ENCODE assay signal across 11 cellular contexts in genomic region chr1:84780000-84780716, GRCh38.
DNase-seq lines count a peak whose midpoint lies in the region; ATAC-seq and TF ChIP-seq lines count a peak whose summit lies in the region.
"Had no signal": no experiment of that assay in that cellular context is flagged by ENCODE, and none has a peak within 500 bp of the region (broad histone marks: within the 10 kb centered on the region; RNA-seq: fewer than 3 reads in every experiment).

No MANE protein-coding gene starts in this region.

- H3K27ac ChIP-seq in CD8-positive, alpha-beta T cell (ENCODE audit: low read depth, low read length), result no peak overlapping the region
- H3K27ac ChIP-seq in ascending aorta (no peak overlapping the region), WERI-Rb-1 (no peak overlapping the region)
- H3K27ac ChIP-seq: ovary had no signal

- H3K9me3 ChIP-seq in CD8-positive, alpha-beta T cell (ENCODE audit: low read length), result no peaks in the 10 kb centered on the region
- H3K9me3 ChIP-seq in ascending aorta, result no peaks in the 10 kb centered on the region
- no peaks in the 10 kb centered on the region for H3K9me3 ChIP-seq in WERI-Rb-1 (ENCODE audit: severe bottlenecking)
- H3K9me3 ChIP-seq: ovary had no signal

- no peaks in the 10 kb centered on the region for H3K9me3 Mint-ChIP-seq in CD8-positive, alpha-beta T cell
- H3K9me3 Mint-ChIP-seq in activated CD4-positive, alpha-beta memory T cell treated with anti-CD3 and anti-CD28 coated beads for 36 hours, result no peaks in the 10 kb centered on the region

- H3K27ac Mint-ChIP-seq in CD8-positive, alpha-beta T cell, result no peak overlapping the region
- H3K27ac Mint-ChIP-seq in activated CD4-positive, alpha-beta memory T cell treated with anti-CD3 and anti-CD28 coated beads for 36 hours, result no peak overlapping the region

- intact Hi-C loops in CD8-positive, alpha-beta T cell (cut with DNase I, micrococcal nuclease), result no loop called here
- intact Hi-C loops in activated CD4-positive, alpha-beta memory T cell treated with anti-CD3 and anti-CD28 coated beads for 36 hours (cut with micrococcal nuclease), result loop anchor here (5.0 to 10.0 kb wide), 2 partner anchors 82 to 475 kb away; partner anchors contain the start of gene C1orf52
- intact Hi-C loops in ascending aorta (cut with DNase I), result no loop called here

- POLR2A ChIA-PET in CD8-positive, alpha-beta T cell (lab: Charles Lee), result interaction anchor here (0.6 to 1.0 kb wide), 2 partner anchors 636 to 1956 kb away, joined by 3 to 5 read pairs; partner anchors contain the start of gene PRKACB
- POLR2A ChIA-PET in activated CD4-positive, alpha-beta memory T cell treated with anti-CD3 and anti-CD28 coated beads for 36 hours (lab: Charles Lee), result no interaction called here
- POLR2A ChIA-PET in HEK293T (lab: Yijun Ruan, JAX), result no interaction called here

- H3K27me3 ChIP-seq in CD8-positive, alpha-beta T cell (ENCODE audit: insufficient read depth, low read length), result no peaks in the 10 kb centered on the region
- no peaks in the 10 kb centered on the region for H3K27me3 ChIP-seq in ascending aorta
- H3K27me3 ChIP-seq in WERI-Rb-1 (ENCODE audit: insufficient read depth, low read depth, severe bottlenecking), result no peaks in the 10 kb centered on the region
- H3K27me3 ChIP-seq: ovary had no signal

- H3K36me3 ChIP-seq in CD8-positive, alpha-beta T cell (ENCODE audit: insufficient read depth, low read length), result no peaks in the 10 kb centered on the region
- no peaks in the 10 kb centered on the region for H3K36me3 ChIP-seq in ascending aorta
- no peaks in the 10 kb centered on the region for H3K36me3 ChIP-seq in WERI-Rb-1
- H3K36me3 ChIP-seq: ovary had no signal

- H3K36me3 Mint-ChIP-seq in CD8-positive, alpha-beta T cell, result no peaks in the 10 kb centered on the region
- H3K36me3 Mint-ChIP-seq in activated CD4-positive, alpha-beta memory T cell treated with anti-CD3 and anti-CD28 coated beads for 36 hours, result no peaks in the 10 kb centered on the region

- peak in 2 of 7 experiments; percentile 16 to 19 for DNase-seq in CD8-positive, alpha-beta T cell
- DNase-seq in Kasumi-1 (lab: John Stamatoyannopoulos, UW), result peak; percentile 81 to 86
- DNase-seq in activated CD4-positive, alpha-beta memory T cell treated with anti-CD3 and anti-CD28 coated beads for 36 hours, result peak; percentile 25
- DNase-seq in kidney tubule cell (ENCODE audit: low spot score), result peak; percentile 35
- DNase-seq in NCI-H510A (lab: John Stamatoyannopoulos, UW), result no peak
- no peak for DNase-seq in ascending aorta (ENCODE audit: low spot score in 2 of 2)
- DNase-seq in HEK293T (ENCODE audit: extremely low spot score), result no peak
- DNase-seq in WERI-Rb-1, result no peak
- DNase-seq: DMS79 treated with DMSO at 0.1 percent for 48 hours, ovary had no signal

- H3K4me1 Mint-ChIP-seq in CD8-positive, alpha-beta T cell (ENCODE audit: low read depth), result peaks cover 33% of the 10 kb centered on the region
- H3K4me1 Mint-ChIP-seq in activated CD4-positive, alpha-beta memory T cell treated with anti-CD3 and anti-CD28 coated beads for 36 hours (ENCODE audit: low read depth), result peaks cover 17% of the 10 kb centered on the region

- peaks cover 29% of the 10 kb centered on the region for H3K4me1 ChIP-seq in CD8-positive, alpha-beta T cell (ENCODE audit: insufficient read depth, low read length)
- no peaks in the 10 kb centered on the region for H3K4me1 ChIP-seq in ascending aorta

- CTCF ChIA-PET in CD8-positive, alpha-beta T cell (lab: Charles Lee), result interaction anchor here (0.8 to 0.9 kb wide), 3 partner anchors 26 to 639 kb away, joined by 3 to 4 read pairs (median 3); no protein-coding TSS in a partner anchor
- CTCF ChIA-PET in activated CD4-positive, alpha-beta memory T cell treated with anti-CD3 and anti-CD28 coated beads for 36 hours (lab: Charles Lee), result interaction anchor here (0.9 to 1.6 kb wide), 4 partner anchors 17 to 157 kb away, joined by 3 to 6 read pairs (median 4); no protein-coding TSS in a partner anchor
- CTCF ChIA-PET in HEK293T (lab: Yijun Ruan, JAX), result no interaction called here

- no peaks in the 10 kb centered on the region for H3K27me3 Mint-ChIP-seq in CD8-positive, alpha-beta T cell (ENCODE audit: low read depth)
- no peaks in the 10 kb centered on the region for H3K27me3 Mint-ChIP-seq in activated CD4-positive, alpha-beta memory T cell treated with anti-CD3 and anti-CD28 coated beads for 36 hours

- TF ChIP-seq CTCF in CD8-positive, alpha-beta T cell (IDR thresholded peaks at IDR 0.05), result no peak
- no peak for TF ChIP-seq CTCF in ascending aorta (IDR thresholded peaks at IDR 0.05)
- no peak for TF ChIP-seq CTCF in WERI-Rb-1 (IDR thresholded peaks at IDR 0.05; ENCODE audit: low read depth, low read length)

- peak; percentile 30 for ATAC-seq in CD8-positive, alpha-beta T cell
- ATAC-seq: HepG2 had no signal

- peak overlapping the region; percentile 49 for H3K4me3 Mint-ChIP-seq in CD8-positive, alpha-beta T cell
- H3K4me3 Mint-ChIP-seq in activated CD4-positive, alpha-beta memory T cell treated with anti-CD3 and anti-CD28 coated beads for 36 hours, result no peak overlapping the region

- H3K4me3 ChIP-seq in CD8-positive, alpha-beta T cell (ENCODE audit: low read depth, low read length), result no peak overlapping the region
- H3K4me3 ChIP-seq in ascending aorta (no peak overlapping the region), WERI-Rb-1 (ENCODE audit: low read depth, low read length) (no peak overlapping the region)
- H3K4me3 ChIP-seq: ovary had no signal

TF ChIP-seq in HEK293T, 16 proteins besides CTCF, POLR2A, EP300 and RAD21:
- TF ChIP-seq L3MBTL2 (conservative IDR thresholded peaks at IDR 0.05), result no peak

Comparison
In these comparisons a context has a peak if more than half of its experiments do, and no peak if none do; other contexts are left out.
1. DNase-seq: peak in Kasumi-1 (2 of 2), activated CD4-positive, alpha-beta memory T cell treated with anti-CD3 and anti-CD28 coated beads for 36 hours (single experiment) and kidney tubule cell (single experiment); none in NCI-H510A (single experiment), ascending aorta (0 of 2), HEK293T (single experiment) and WERI-Rb-1 (single experiment).